Comparison of ENCODE assay signal across 14 cellular contexts in genomic region chr20:26308961-26309360, GRCh38.
"Had no signal": no experiment of that assay in that cellular context is flagged by ENCODE, and none has a peak within 500 bp of the region (broad histone marks: within the 10 kb centered on the region; RNA-seq: fewer than 3 reads in every experiment).

No MANE protein-coding gene starts in this region.

- H3K9me3 Mint-ChIP-seq: activated B cell treated with CpG ODN at 0.5 μM for 24 hours had no signal

- ATAC-seq: left colon; lower lobe of right lung; sciatic nerve; SK-N-SH treated with all-trans-retinoic acid at 6 μM for 48 hours; stimulated activated naive CD8-positive, alpha-beta T cell treated with anti-CD3 and anti-CD28 coated beads, Interleukin-15, Interleukin-2, amounts not matched to agents 100 U/mL and 50 U/mL, for 24 hours had no signal

- H3K27me3 ChIP-seq: colonic mucosa, transverse colon, vagina had no signal

- H3K36me3 ChIP-seq: colonic mucosa, lower lobe of right lung, transverse colon, vagina had no signal

- H3K9me3 ChIP-seq: colonic mucosa, transverse colon, vagina had no signal

- H3K4me1 ChIP-seq: colonic mucosa, lower lobe of right lung, transverse colon, vagina had no signal

- H3K4me3 Mint-ChIP-seq: activated B cell treated with CpG ODN at 0.5 μM for 24 hours, brain, neural crest cell had no signal

- H3K4me3 ChIP-seq: colonic mucosa, lower lobe of right lung, transverse colon, vagina had no signal

- H3K27ac Mint-ChIP-seq: activated B cell treated with CpG ODN at 0.5 μM for 24 hours, brain had no signal

- H3K27me3 Mint-ChIP-seq: activated B cell treated with CpG ODN at 0.5 μM for 24 hours, brain had no signal

- H3K4me1 Mint-ChIP-seq: activated B cell treated with CpG ODN at 0.5 μM for 24 hours, brain, neural crest cell had no signal

- H3K36me3 Mint-ChIP-seq: brain had no signal

- H3K27ac ChIP-seq: colonic mucosa, lower lobe of right lung, transverse colon, vagina had no signal

- DNase-seq: activated B cell treated with CpG ODN at 0.5 μM for 24 hours; activated CD4-positive, alpha-beta T cell treated with anti-CD3 and anti-CD28 coated beads, Interleukin-2, amount 50 U/mL, for 4 hours; activated gamma-delta T cell treated with Interleukin-2 at 50 U/mL for 16 hours; central memory CD4-positive, alpha-beta T cell; colonic mucosa; left colon; lower lobe of right lung; stimulated activated naive CD8-positive, alpha-beta T cell treated with anti-CD3 and anti-CD28 coated beads, Interleukin-15, Interleukin-2, amounts not matched to agents 100 U/mL and 50 U/mL, for 24 hours; transverse colon had no signal
